ENCODE assay signal across 8 cellular contexts in genomic region chr19:46944918-46945628, GRCh38.
A peak's percentile ranks its signal among the peaks of the same experiment; 100 is the strongest.
DNase-seq lines count a peak whose midpoint lies in the region; ATAC-seq and TF ChIP-seq lines count a peak whose summit lies in the region.

No MANE protein-coding gene starts in this region.

- H3K27ac ChIP-seq in heart left ventricle, result peak overlapping the region; percentile 53 to 83 (median 72)
- peak overlapping the region; percentile 16 for H3K27ac ChIP-seq in rectal smooth muscle tissue (ENCODE audit: low read depth, low read length)

- DNase-seq in G401 (ENCODE audit: low spot score) (peak; percentile 27), SK-N-DZ (ENCODE audit: low spot score) (peak; percentile 11), heart left ventricle (peak; percentile 75 to 86 (median 80)), NCI-H446 treated with DMSO at 0.1 percent for 48 hours (lab: John Stamatoyannopoulos, UW) (no peak)
- no peak for DNase-seq in activated CD8-positive, alpha-beta memory T cell treated with anti-CD3 and anti-CD28 coated beads, Interleukin-2, amount 50 U/mL, for 48 hours

- in situ Hi-C loops in G401 (cut with HindIII; ENCODE audit: low sequenced_read_pairs), result no loop called here

- H3K9me3 ChIP-seq in heart left ventricle, result no peaks in the 10 kb centered on the region

- no peak for TF ChIP-seq CTCF in heart left ventricle (IDR thresholded peaks at IDR 0.05)

- H3K36me3 ChIP-seq in heart left ventricle (peaks cover 0 to 14% (median 3%) of the 10 kb centered on the region in 9 donors), rectal smooth muscle tissue (ENCODE audit: control insufficient read depth, insufficient read depth, low read length) (no peaks in the 10 kb centered on the region)

- TF ChIP-seq POLR2A in heart left ventricle (IDR thresholded peaks at IDR 0.05), result no peak

- ATAC-seq in heart left ventricle (peak; percentile 88 to 95 (median 94)), HG03175 (IDR thresholded peaks at IDR 0.05; ENCODE audit: unreplicated experiment) (no peak), GM21447 (IDR thresholded peaks at IDR 0.05; ENCODE audit: unreplicated experiment) (no peak)

- WGBS in heart left ventricle, 4 donors, result 9 to 19% (median 16%) methylated on average over 7 of the region's 7 CpGs

- H3K9ac ChIP-seq in rectal smooth muscle tissue (ENCODE audit: low read length), result no peak overlapping the region

- H3K4me1 ChIP-seq in heart left ventricle (peaks cover 16 to 65% (median 47%) of the 10 kb centered on the region in 12 donors), rectal smooth muscle tissue (ENCODE audit: control insufficient read depth, insufficient read depth, low read length) (peaks cover 12% of the 10 kb centered on the region)

- peak overlapping the region in 7 of 12 donors; percentile 2 to 33 (median 25) for H3K4me3 ChIP-seq in heart left ventricle
- peak overlapping the region; percentile 33 for H3K4me3 ChIP-seq in rectal smooth muscle tissue (ENCODE audit: low read length)

- no peaks in the 10 kb centered on the region for H3K27me3 ChIP-seq in heart left ventricle
- no peaks in the 10 kb centered on the region for H3K27me3 ChIP-seq in rectal smooth muscle tissue (ENCODE audit: control insufficient read depth, insufficient read depth, low read length)

- intact Hi-C loops in heart left ventricle (cut with DNase I), result loop anchor here in 1 of 10 donors (1.0 kb wide), 1 partner anchor 18 kb away; no protein-coding TSS in a partner anchor

Comparison
In these comparisons a context has a peak if more than half of its experiments do, and no peak if none do; other contexts are left out.
1. DNase-seq: peak in G401 (single experiment), SK-N-DZ (single experiment) and heart left ventricle (5 of 5); none in NCI-H446 treated with DMSO at 0.1 percent for 48 hours (single experiment) and activated CD8-positive, alpha-beta memory T cell treated with anti-CD3 and anti-CD28 coated beads, Interleukin-2, amount 50 U/mL, for 48 hours (single experiment).
2. ATAC-seq: peak in heart left ventricle (4 of 4); none in HG03175 (single experiment) and GM21447 (single experiment).